In the genomic region with DNA sequence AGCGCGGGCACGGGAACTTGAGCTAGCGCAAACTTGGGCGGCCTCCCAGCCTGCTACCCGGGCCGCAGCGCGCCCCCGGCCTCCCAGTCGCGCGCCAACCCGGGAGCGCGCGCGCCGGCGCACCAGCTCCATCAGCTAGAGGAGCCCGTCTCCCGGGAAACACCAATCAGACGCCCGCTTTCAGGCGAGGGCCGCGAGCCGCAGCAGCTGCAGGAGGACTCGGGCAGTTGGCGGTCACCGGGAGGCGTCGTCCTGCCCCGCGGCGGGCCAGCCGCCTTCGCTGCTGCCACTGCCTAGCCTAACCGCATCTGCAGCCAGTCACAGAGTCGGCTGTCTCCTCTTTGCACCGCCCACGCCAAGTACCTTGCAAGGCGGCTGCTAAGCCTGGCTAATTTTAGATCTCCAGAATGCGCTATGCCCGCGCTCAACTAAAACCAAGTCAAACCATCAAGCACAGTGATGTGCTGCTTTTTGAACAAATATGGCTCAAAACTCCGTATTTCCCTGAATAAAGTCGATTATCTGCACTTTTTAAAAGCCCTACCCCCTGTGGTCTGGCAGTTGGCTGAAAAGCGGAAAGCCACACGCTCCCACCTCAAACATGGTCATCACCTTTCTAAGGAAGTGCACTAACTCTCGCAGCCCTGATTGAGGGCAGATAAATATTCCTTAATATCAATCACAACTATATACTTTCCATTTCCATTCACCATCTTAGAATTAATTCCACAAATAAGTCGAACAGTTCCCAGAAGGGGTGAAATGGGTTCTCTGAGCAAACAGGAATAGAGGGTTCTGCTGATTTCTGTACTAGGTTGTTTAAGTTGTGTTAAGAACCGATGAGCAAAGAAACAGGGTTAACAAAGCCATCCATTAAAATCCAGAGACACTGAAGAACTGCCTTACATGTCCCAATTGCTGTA, we compare ENCODE assay signal across 8 cellular contexts.
A peak's percentile ranks its signal among the peaks of the same experiment; 100 is the strongest.
DNase-seq lines count a peak whose midpoint lies in the region; TF ChIP-seq lines count a peak whose summit lies in the region.

No MANE protein-coding gene starts in this region.

- no peaks in the 10 kb centered on the region for H3K36me3 ChIP-seq in ACC112 (ENCODE audit: insufficient read depth, low read length)
- no peaks in the 10 kb centered on the region for H3K36me3 ChIP-seq in GM06990 (ENCODE audit: control insufficient read depth, insufficient read depth, low read length)
- H3K36me3 ChIP-seq in HEK293 (ENCODE audit: control insufficient read depth in 2 of 2, insufficient read depth in 1 of 2, low read length in 2 of 2) = no peaks in the 10 kb centered on the region
- peaks cover 3% of the 10 kb centered on the region; the same call in 1 of the 2 replicates for H3K36me3 ChIP-seq in SJCRH30

- H3K27ac ChIP-seq in ACC112 (ENCODE audit: low read depth, low read length) = no peak overlapping the region
- peak overlapping the region; percentile 69 for H3K27ac ChIP-seq in HEK293 (ENCODE audit: extremely low read depth, low read depth, low read length)
- peak overlapping the region; percentile 92 for H3K27ac ChIP-seq in SJCRH30
- peak overlapping the region; percentile 43 to 100 (median 98) for H3K27ac ChIP-seq in dorsolateral prefrontal cortex

- no peak overlapping the region for H3K27ac Mint-ChIP-seq in type B pancreatic cell

- H3K4me1 Mint-ChIP-seq in type B pancreatic cell (ENCODE audit: unreplicated experiment) = peaks cover 9% of the 10 kb centered on the region

- H3K9me3 ChIP-seq in HEK293 (ENCODE audit: control insufficient read depth, insufficient read depth, low read depth, low read length) (no peaks in the 10 kb centered on the region), SJCRH30 (replicated peaks) (no peaks in the 10 kb centered on the region)

- H3K9me3 Mint-ChIP-seq in type B pancreatic cell = no peaks in the 10 kb centered on the region

- DNase-seq in GM06990 (ENCODE audit: extremely low read depth, insufficient read length) (peak; percentile 87), LNCaP clone FGC (ENCODE audit: low read depth) (peak; percentile 87), SJCRH30 (peak; percentile 97 to 98), dorsolateral prefrontal cortex (peak; percentile 96 to 99 (median 98)), medulla oblongata (ENCODE audit: extremely low spot score) (peak; percentile 96), type B pancreatic cell (ENCODE audit: extremely low spot score, unreplicated experiment) (peak; percentile 87)

- H3K27me3 ChIP-seq in ACC112 (ENCODE audit: insufficient read depth, low read length) = peaks cover 97% of the 10 kb centered on the region
- H3K27me3 ChIP-seq in GM06990 (replicated peaks; ENCODE audit: control insufficient read depth, insufficient read depth, low read length) = no peaks in the 10 kb centered on the region
- H3K27me3 ChIP-seq in SJCRH30 = no peaks in the 10 kb centered on the region
- H3K27me3 ChIP-seq in dorsolateral prefrontal cortex = peaks cover 0 to 21% (median 0%) of the 10 kb centered on the region in 45 donors

- H3K4me1 ChIP-seq in ACC112 (ENCODE audit: control insufficient read depth, insufficient read depth, low read length, unreplicated experiment) (peaks cover 6% of the 10 kb centered on the region), HEK293 (ENCODE audit: control insufficient read depth, insufficient read depth, low read length) (peaks cover 30% of the 10 kb centered on the region), SJCRH30 (peaks cover 6% of the 10 kb centered on the region)

- H3K4me3 ChIP-seq in ACC112 (ENCODE audit: low read depth, low read length) (peak overlapping the region; percentile 74), GM06990 (replicated peaks; ENCODE audit: low read depth, low read length) (peak overlapping the region; percentile 66), HEK293 (ENCODE audit: low read depth, low read length) (peak overlapping the region; percentile 43), LNCaP clone FGC (ENCODE audit: low read depth, low read length) (peak overlapping the region; percentile 52), SJCRH30 (peak overlapping the region; percentile 63), dorsolateral prefrontal cortex (peak overlapping the region; percentile 45 to 93 (median 64))

- H3K79me2 ChIP-seq in ACC112 (ENCODE audit: control insufficient read depth, insufficient read depth, low read length, unreplicated experiment) = no peaks in the 10 kb centered on the region

- peak overlapping the region; percentile 76 for H2AFZ ChIP-seq in ACC112 (ENCODE audit: low read length, unreplicated experiment)

- POLR2A ChIA-PET in HEK293 (lab: Yijun Ruan, JAX) = interaction anchor here (0.7 to 1.7 kb wide), 9 partner anchors 8 to 520 kb away, joined by 3 to 30 read pairs (median 4); no protein-coding TSS in a partner anchor

- CTCF ChIA-PET in HEK293 (lab: Yijun Ruan, JAX) = interaction anchor here (0.8 to 1.4 kb wide), 2 partner anchors 21 to 30 kb away, joined by 4 to 5 read pairs; no protein-coding TSS in a partner anchor

- no peak for TF ChIP-seq CTCF in GM06990 (IDR thresholded peaks at IDR 0.05; ENCODE audit: insufficient read depth, low read length, poor library complexity, severe bottlenecking)
- no peak for TF ChIP-seq CTCF in HEK293 (tag by site-specific recombination; IDR thresholded peaks at IDR 0.05)
- 0 out of 2 replicates have a peak, but pooled peaks have one; percentile 15 for TF ChIP-seq CTCF in LNCaP clone FGC (IDR thresholded peaks at IDR 0.05; ENCODE audit: control insufficient read depth, extremely low read depth, insufficient read depth)
- TF ChIP-seq CTCF in dorsolateral prefrontal cortex (IDR thresholded peaks at IDR 0.05 in 54 of 56, conservative IDR thresholded peaks at IDR 0.05 in 2 of 56; ENCODE audit: low read depth in 1 of 56, partially characterized antibody in 56 of 56) = peak in 34 of 56 donors; percentile 6 to 53 (median 26)
- no peak for TF ChIP-seq CTCF in type B pancreatic cell (conservative IDR thresholded peaks at IDR 0.05)

- peak overlapping the region; percentile 78 for H3K4me3 Mint-ChIP-seq in type B pancreatic cell

- no peaks in the 10 kb centered on the region for H3K36me3 Mint-ChIP-seq in type B pancreatic cell

- intact Hi-C loops in dorsolateral prefrontal cortex (cut with DNase I) = loop anchor here (1.0 to 5.0 kb wide), 5 partner anchors 13 to 269 kb away; no protein-coding TSS in a partner anchor

- H3K27me3 Mint-ChIP-seq in type B pancreatic cell = peaks cover 90% of the 10 kb centered on the region

TF ChIP-seq in HEK293, 187 proteins besides CTCF, POLR2A, EP300 and RAD21 (continues in another document):
- TF ChIP-seq ZNF157 (tag by site-specific recombination; IDR thresholded peaks at IDR 0.05) = no peak
- no peak for TF ChIP-seq ZBTB10 (tag by site-specific recombination; IDR thresholded peaks at IDR 0.05)
- TF ChIP-seq ZNF626 (tag by site-specific recombination; IDR thresholded peaks at IDR 0.05) = no peak
- TF ChIP-seq ZNF843 (tag by site-specific recombination; IDR thresholded peaks at IDR 0.05) = peak; percentile 34
- TF ChIP-seq ZNF433 (tag by site-specific recombination; IDR thresholded peaks at IDR 0.05; ENCODE audit: low read depth) = no peak
- TF ChIP-seq ZNF596 (tag by site-specific recombination; IDR thresholded peaks at IDR 0.05) = no peak
- TF ChIP-seq ZNF155 (tag by site-specific recombination; IDR thresholded peaks at IDR 0.05) = no peak
- TF ChIP-seq ZNF138 (tag by site-specific recombination; IDR thresholded peaks at IDR 0.05; ENCODE audit: borderline replicate concordance) = no peak
- no peak for TF ChIP-seq ZNF473 (tag by site-specific recombination; IDR thresholded peaks at IDR 0.05)
- no peak for TF ChIP-seq ZNF585B (tag by site-specific recombination; IDR thresholded peaks at IDR 0.05)
- no peak for TF ChIP-seq ZNF776 (tag by site-specific recombination; IDR thresholded peaks at IDR 0.05; ENCODE audit: borderline replicate concordance)
- TF ChIP-seq ZNF610 (tag by site-specific recombination; IDR thresholded peaks at IDR 0.05; ENCODE audit: borderline replicate concordance) = peak; percentile 45; the same call in 1 of the 2 replicates
- TF ChIP-seq MZF1 (tag by site-specific recombination; IDR thresholded peaks at IDR 0.05; ENCODE audit: borderline replicate concordance) = no peak
- TF ChIP-seq ZNF37A (tag by site-specific recombination; IDR thresholded peaks at IDR 0.05) = no peak
- TF ChIP-seq, protein P1, sequence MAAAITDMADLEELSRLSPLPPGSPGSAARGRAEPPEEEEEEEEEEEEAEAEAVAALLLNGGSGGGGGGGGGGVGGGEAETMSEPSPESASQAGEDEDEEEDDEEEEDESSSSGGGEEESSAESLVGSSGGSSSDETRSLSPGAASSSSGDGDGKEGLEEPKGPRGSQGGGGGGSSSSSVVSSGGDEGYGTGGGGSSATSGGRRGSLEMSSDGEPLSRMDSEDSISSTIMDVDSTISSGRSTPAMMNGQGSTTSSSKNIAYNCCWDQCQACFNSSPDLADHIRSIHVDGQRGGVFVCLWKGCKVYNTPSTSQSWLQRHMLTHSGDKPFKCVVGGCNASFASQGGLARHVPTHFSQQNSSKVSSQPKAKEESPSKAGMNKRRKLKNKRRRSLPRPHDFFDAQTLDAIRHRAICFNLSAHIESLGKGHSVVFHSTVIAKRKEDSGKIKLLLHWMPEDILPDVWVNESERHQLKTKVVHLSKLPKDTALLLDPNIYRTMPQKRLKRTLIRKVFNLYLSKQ (tag by site-specific recombination; IDR thresholded peaks at IDR 0.05; ENCODE audit: borderline replicate concordance) = no peak

Comparison
In these comparisons a context has a peak if more than half of its experiments do, and no peak if none do; other contexts are left out.
1. CTCF ChIP-seq: peak in LNCaP clone FGC (single experiment) and dorsolateral prefrontal cortex (34 of 56); none in GM06990 (single experiment), HEK293 (single experiment) and type B pancreatic cell (single experiment).
2. Peak in every context shown above with its lines, with median percentiles within 50 percentile points of each other: H3K4me3 ChIP-seq and DNase-seq.